In the genomic region with DNA sequence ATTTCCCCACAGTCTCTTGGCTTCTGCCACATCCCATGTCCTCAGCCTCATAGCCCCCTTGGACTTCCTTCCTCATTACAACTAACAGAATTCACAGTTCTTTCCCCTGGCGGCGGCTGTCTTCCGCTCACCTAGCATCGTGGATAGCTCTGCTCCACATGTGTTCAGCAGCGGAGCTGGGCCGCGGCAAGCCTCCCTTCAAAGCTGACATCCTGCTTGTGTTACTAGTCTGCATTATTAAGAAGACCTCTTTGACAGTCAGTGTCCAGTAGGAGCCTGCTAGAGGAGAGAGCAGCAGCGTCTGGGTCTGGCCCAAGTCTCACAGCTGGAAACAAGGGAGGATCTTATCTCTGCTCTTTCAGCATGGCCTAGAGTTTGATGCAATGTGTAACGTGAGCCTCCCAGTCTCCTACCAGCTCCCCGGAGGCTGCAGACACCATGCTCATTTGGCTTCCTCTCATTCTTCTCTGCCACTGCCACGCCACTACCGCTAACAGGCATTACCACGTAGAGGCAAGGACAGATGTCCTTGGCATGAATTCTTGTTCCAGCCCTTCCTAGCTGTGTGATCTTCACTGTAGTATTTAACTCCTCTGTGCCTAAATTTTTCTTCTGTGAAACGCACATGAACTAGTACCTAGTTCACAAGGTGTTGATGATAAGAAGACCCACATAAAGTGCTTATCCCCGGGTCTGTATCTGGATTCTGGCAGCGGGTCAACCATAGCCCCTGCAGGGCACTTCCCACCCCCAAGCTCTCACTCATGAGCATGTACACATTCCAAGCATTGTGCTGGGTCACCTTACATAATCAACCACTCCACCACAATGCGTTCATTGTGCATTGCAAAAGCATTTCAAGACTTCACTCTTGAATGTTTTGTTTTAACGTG, we compare ENCODE assay signal across 1 cellular context.
TF ChIP-seq lines count a peak whose summit lies in the region.

No MANE protein-coding gene starts in this region.

TF ChIP-seq in K562, 482 proteins besides CTCF, POLR2A, EP300 and RAD21 (continued from another document and continues in another):
- TF ChIP-seq, protein P1, sequence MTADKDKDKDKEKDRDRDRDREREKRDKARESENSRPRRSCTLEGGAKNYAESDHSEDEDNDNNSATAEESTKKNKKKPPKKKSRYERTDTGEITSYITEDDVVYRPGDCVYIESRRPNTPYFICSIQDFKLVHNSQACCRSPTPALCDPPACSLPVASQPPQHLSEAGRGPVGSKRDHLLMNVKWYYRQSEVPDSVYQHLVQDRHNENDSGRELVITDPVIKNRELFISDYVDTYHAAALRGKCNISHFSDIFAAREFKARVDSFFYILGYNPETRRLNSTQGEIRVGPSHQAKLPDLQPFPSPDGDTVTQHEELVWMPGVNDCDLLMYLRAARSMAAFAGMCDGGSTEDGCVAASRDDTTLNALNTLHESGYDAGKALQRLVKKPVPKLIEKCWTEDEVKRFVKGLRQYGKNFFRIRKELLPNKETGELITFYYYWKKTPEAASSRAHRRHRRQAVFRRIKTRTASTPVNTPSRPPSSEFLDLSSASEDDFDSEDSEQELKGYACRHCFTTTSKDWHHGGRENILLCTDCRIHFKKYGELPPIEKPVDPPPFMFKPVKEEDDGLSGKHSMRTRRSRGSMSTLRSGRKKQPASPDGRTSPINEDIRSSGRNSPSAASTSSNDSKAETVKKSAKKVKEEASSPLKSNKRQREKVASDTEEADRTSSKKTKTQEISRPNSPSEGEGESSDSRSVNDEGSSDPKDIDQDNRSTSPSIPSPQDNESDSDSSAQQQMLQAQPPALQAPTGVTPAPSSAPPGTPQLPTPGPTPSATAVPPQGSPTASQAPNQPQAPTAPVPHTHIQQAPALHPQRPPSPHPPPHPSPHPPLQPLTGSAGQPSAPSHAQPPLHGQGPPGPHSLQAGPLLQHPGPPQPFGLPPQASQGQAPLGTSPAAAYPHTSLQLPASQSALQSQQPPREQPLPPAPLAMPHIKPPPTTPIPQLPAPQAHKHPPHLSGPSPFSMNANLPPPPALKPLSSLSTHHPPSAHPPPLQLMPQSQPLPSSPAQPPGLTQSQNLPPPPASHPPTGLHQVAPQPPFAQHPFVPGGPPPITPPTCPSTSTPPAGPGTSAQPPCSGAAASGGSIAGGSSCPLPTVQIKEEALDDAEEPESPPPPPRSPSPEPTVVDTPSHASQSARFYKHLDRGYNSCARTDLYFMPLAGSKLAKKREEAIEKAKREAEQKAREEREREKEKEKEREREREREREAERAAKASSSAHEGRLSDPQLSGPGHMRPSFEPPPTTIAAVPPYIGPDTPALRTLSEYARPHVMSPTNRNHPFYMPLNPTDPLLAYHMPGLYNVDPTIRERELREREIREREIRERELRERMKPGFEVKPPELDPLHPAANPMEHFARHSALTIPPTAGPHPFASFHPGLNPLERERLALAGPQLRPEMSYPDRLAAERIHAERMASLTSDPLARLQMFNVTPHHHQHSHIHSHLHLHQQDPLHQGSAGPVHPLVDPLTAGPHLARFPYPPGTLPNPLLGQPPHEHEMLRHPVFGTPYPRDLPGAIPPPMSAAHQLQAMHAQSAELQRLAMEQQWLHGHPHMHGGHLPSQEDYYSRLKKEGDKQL (CRISPR knock-in tag; IDR thresholded peaks at IDR 0.05; ENCODE audit: borderline replicate concordance): no peak
- no peak for TF ChIP-seq KDM4B (IDR thresholded peaks at IDR 0.05; ENCODE audit: borderline replicate concordance in 2 of 2, low read depth in 1 of 2)
- TF ChIP-seq, protein P2, sequence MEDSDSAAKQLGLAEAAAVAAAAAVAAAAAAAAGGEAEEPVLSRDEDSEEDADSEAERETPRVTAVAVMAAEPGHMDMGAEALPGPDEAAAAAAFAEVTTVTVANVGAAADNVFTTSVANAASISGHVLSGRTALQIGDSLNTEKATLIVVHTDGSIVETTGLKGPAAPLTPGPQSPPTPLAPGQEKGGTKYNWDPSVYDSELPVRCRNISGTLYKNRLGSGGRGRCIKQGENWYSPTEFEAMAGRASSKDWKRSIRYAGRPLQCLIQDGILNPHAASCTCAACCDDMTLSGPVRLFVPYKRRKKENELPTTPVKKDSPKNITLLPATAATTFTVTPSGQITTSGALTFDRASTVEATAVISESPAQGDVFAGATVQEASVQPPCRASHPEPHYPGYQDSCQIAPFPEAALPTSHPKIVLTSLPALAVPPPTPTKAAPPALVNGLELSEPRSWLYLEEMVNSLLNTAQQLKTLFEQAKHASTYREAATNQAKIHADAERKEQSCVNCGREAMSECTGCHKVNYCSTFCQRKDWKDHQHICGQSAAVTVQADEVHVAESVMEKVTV (CRISPR knock-in tag; IDR thresholded peaks at IDR 0.05): no peak
- TF ChIP-seq CBX2 (IDR thresholded peaks at IDR 0.05; ENCODE audit: insufficient read depth, low read length, poor library complexity, severe bottlenecking): no peak
- no peak for TF ChIP-seq MEF2A (IDR thresholded peaks at IDR 0.05; ENCODE audit: control insufficient read depth, low read depth, low read length)
- peak; percentile 44; the same call in 1 of the 2 replicates for TF ChIP-seq PKNOX1 (IDR thresholded peaks at IDR 0.05)
- peak; percentile 87 for TF ChIP-seq SMARCA4 (IDR thresholded peaks at IDR 0.05)
- TF ChIP-seq ZBTB11 (CRISPR knock-in tag; IDR thresholded peaks at IDR 0.05): no peak
- TF ChIP-seq ZNF717 (CRISPR knock-in tag; IDR thresholded peaks at IDR 0.05): no peak
- no peak for TF ChIP-seq GTF2F1 (IDR thresholded peaks at IDR 0.05; ENCODE audit: low read depth, low read length)
- TF ChIP-seq HES1 (IDR thresholded peaks at IDR 0.05; ENCODE audit: low read depth): peak; percentile 24; the same call in 1 of the 2 replicates
- TF ChIP-seq ZFP30 (CRISPR knock-in tag; IDR thresholded peaks at IDR 0.05; ENCODE audit: borderline replicate concordance): no peak
- TF ChIP-seq, protein P3, sequence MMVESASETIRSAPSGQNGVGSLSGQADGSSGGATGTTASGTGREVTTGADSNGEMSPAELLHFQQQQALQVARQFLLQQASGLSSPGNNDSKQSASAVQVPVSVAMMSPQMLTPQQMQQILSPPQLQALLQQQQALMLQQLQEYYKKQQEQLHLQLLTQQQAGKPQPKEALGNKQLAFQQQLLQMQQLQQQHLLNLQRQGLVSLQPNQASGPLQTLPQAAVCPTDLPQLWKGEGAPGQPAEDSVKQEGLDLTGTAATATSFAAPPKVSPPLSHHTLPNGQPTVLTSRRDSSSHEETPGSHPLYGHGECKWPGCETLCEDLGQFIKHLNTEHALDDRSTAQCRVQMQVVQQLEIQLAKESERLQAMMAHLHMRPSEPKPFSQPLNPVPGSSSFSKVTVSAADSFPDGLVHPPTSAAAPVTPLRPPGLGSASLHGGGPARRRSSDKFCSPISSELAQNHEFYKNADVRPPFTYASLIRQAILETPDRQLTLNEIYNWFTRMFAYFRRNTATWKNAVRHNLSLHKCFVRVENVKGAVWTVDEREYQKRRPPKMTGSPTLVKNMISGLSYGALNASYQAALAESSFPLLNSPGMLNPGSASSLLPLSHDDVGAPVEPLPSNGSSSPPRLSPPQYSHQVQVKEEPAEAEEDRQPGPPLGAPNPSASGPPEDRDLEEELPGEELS (CRISPR knock-in tag; IDR thresholded peaks at IDR 0.05; ENCODE audit: borderline replicate concordance): 0 out of 2 replicates have a peak, but pooled peaks have one; percentile 10
- TF ChIP-seq SPI1 (IDR thresholded peaks at IDR 0.05; ENCODE audit: borderline replicate concordance, low read depth, low read length): peak; percentile 53; the same call in 1 of the 2 replicates
- TF ChIP-seq ZKSCAN8 (CRISPR knock-in tag; IDR thresholded peaks at IDR 0.05): no peak
- no peak for TF ChIP-seq ZNF23 (CRISPR knock-in tag; IDR thresholded peaks at IDR 0.05)
- no peak for TF ChIP-seq IRF1 (CRISPR knock-in tag; IDR thresholded peaks at IDR 0.05; ENCODE audit: borderline replicate concordance)
- TF ChIP-seq ZC3H11A (IDR thresholded peaks at IDR 0.05; ENCODE audit: low read depth, low read length): no peak
- TF ChIP-seq GTF2A2 (tag; IDR thresholded peaks at IDR 0.05): no peak
- no peak for TF ChIP-seq ID3 (CRISPR knock-in tag; IDR thresholded peaks at IDR 0.05)
- TF ChIP-seq ID3 (tag; IDR thresholded peaks at IDR 0.05): no peak
- no peak for TF ChIP-seq NCOA2 (IDR thresholded peaks at IDR 0.05; ENCODE audit: partially characterized antibody in 2 of 2)
- TF ChIP-seq MAZ (CRISPR knock-in tag; conservative IDR thresholded peaks at IDR 0.05 in 1 of 2, IDR thresholded peaks at IDR 0.05 in 1 of 2): peak; percentile 28 to 77; a peak in 2 of 4 replicates
- TF ChIP-seq FOXJ2 (tag; IDR thresholded peaks at IDR 0.05): no peak; the same call in 1 of the 2 replicates
- no peak for TF ChIP-seq SAFB2 (IDR thresholded peaks at IDR 0.05; ENCODE audit: borderline replicate concordance, low read depth, low read length, severe bottlenecking)
- no peak for TF ChIP-seq FOXA3 (CRISPR knock-in tag; conservative IDR thresholded peaks at IDR 0.05 in 1 of 2, IDR thresholded peaks at IDR 0.05 in 1 of 2)
- TF ChIP-seq SREBF2 (CRISPR knock-in tag; IDR thresholded peaks at IDR 0.05): no peak
- no peak for TF ChIP-seq ZNF444 (CRISPR knock-in tag; IDR thresholded peaks at IDR 0.05)
- TF ChIP-seq AFF1 (IDR thresholded peaks at IDR 0.05; ENCODE audit: low read depth in 1 of 2, partially characterized antibody in 2 of 2): no peak
- no peak for TF ChIP-seq NCOA4 (IDR thresholded peaks at IDR 0.05; ENCODE audit: partially characterized antibody)
- no peak for TF ChIP-seq ZNF224 (CRISPR knock-in tag; IDR thresholded peaks at IDR 0.05)
- no peak for TF ChIP-seq ZNF644 (tag; IDR thresholded peaks at IDR 0.05; ENCODE audit: low read depth)
- TF ChIP-seq POLR3G (IDR thresholded peaks at IDR 0.05; ENCODE audit: extremely low read depth, insufficient read length, insufficient replicate concordance): no peak
- TF ChIP-seq ZNF431 (CRISPR knock-in tag; IDR thresholded peaks at IDR 0.05): 0 out of 2 replicates have a peak, but pooled peaks have one; percentile 63
